Comparison of ENCODE assay signal across 20 cellular contexts in genomic region chr5:164000819-164001218, GRCh38.
"Had no signal": no experiment of that assay in that cellular context is flagged by ENCODE, and none has a peak within 500 bp of the region (broad histone marks: within the 10 kb centered on the region; RNA-seq: fewer than 3 reads in every experiment).

No MANE protein-coding gene starts in this region.

- H3K4me1 ChIP-seq: colonic mucosa, lower lobe of right lung, thyroid gland, upper lobe of right lung had no signal

- H3K36me3 ChIP-seq: brain microvascular endothelial cell, colonic mucosa, gastroesophageal sphincter, lower lobe of right lung, thyroid gland, upper lobe of right lung had no signal

- H3K4me3 ChIP-seq: colonic mucosa, dorsolateral prefrontal cortex, gastroesophageal sphincter, lower lobe of right lung, smooth muscle cell, thyroid gland, upper lobe of right lung had no signal

- DNase-seq: activated CD4-positive, alpha-beta T cell treated with anti-CD3 and anti-CD28 coated beads for 1 hour; activated gamma-delta T cell treated with Interleukin-2 at 50 U/mL for 16 hours; activated T-cell treated with anti-CD3 and anti-CD28 coated beads, Interleukin-2, amount 50 U/mL, for 1 hour; aorta; brain microvascular endothelial cell; central memory CD4-positive, alpha-beta T cell; colonic mucosa; dorsolateral prefrontal cortex; effector memory CD8-positive, alpha-beta T cell; head of caudate nucleus; islet precursor cell; lower lobe of right lung; naive B cell; occipital lobe; stimulated activated CD4-positive, alpha-beta T cell treated with anti-CD3 and anti-CD28 coated beads, Interleukin-4, amount 100 ng/mL, for 1 hour; stimulated activated naive CD4-positive, alpha-beta T cell treated with Interleukin-2 at 50 U/mL for 16 hours; thyroid gland; upper lobe of right lung had no signal

- H3K9me3 ChIP-seq: colonic mucosa, gastroesophageal sphincter, lower lobe of right lung, thyroid gland, upper lobe of right lung had no signal

- H3K4me2 ChIP-seq: smooth muscle cell had no signal

- H3K27me3 ChIP-seq: brain microvascular endothelial cell, colonic mucosa, dorsolateral prefrontal cortex, gastroesophageal sphincter, thyroid gland, upper lobe of right lung had no signal

- H3K27ac ChIP-seq: brain microvascular endothelial cell, colonic mucosa, dorsolateral prefrontal cortex, gastroesophageal sphincter, lower lobe of right lung, thyroid gland, upper lobe of right lung had no signal
